In genomic region chr6:111712398-111712797, GRCh38 we compare ENCODE assay signal across 9 cellular contexts.
DNase-seq lines count a peak whose midpoint lies in the region; ATAC-seq and TF ChIP-seq lines count a peak whose summit lies in the region.
"Had no signal": no experiment of that assay in that cellular context is flagged by ENCODE, and none has a peak within 500 bp of the region (broad histone marks: within the 10 kb centered on the region; RNA-seq: fewer than 3 reads in every experiment).

No MANE protein-coding gene starts in this region.

- H3K36me3 ChIP-seq in parathyroid adenoma (ENCODE audit: control insufficient read depth, insufficient read depth, low read length): no peaks in the 10 kb centered on the region

- H3K36me3 Mint-ChIP-seq in activated CD4-positive, alpha-beta memory T cell treated with anti-CD3 and anti-CD28 coated beads, Interleukin-2, amount 10 ng/mL, durations not matched to agents 7 days and 5 days (ENCODE audit: low read depth): peaks cover 58% of the 10 kb centered on the region

- H3K4me1 ChIP-seq in parathyroid adenoma: peaks cover 15% of the 10 kb centered on the region

- H3K27ac Mint-ChIP-seq in activated CD4-positive, alpha-beta memory T cell treated with anti-CD3 and anti-CD28 coated beads, Interleukin-2, amount 10 ng/mL, durations not matched to agents 7 days and 5 days: peak overlapping the region; percentile 61

- no peaks in the 10 kb centered on the region for H3K27me3 ChIP-seq in parathyroid adenoma (ENCODE audit: control insufficient read depth, insufficient read depth, low read length)

- H3K4me2 ChIP-seq in parathyroid adenoma (ENCODE audit: low read length): no peak overlapping the region

- peak; percentile 82 for DNase-seq in EH (ENCODE audit: low read depth)
- no peak for DNase-seq in activated CD4-positive, alpha-beta memory T cell treated with anti-CD3 and anti-CD28 coated beads, Interleukin-2, amount 10 ng/mL, durations not matched to agents 7 days and 5 days
- peak; percentile 83 for DNase-seq in fibroblast of the aortic adventitia (ENCODE audit: low read depth)
- DNase-seq in SIG-M5 (lab: John Stamatoyannopoulos, UW): no peak
- DNase-seq in stimulated activated CD4-positive, alpha-beta T cell treated with anti-CD3 and anti-CD28 coated beads, Interleukin-2, amount 100 ng/mL, for 24 hours: no peak
- no peak for DNase-seq in RPMI8226
- DNase-seq: effector CD8-positive, alpha-beta T cell had no signal

- no peak overlapping the region for H3K9ac ChIP-seq in parathyroid adenoma

- POLR2A ChIA-PET in activated CD4-positive, alpha-beta memory T cell treated with anti-CD3 and anti-CD28 coated beads, Interleukin-2, amount 10 ng/mL, durations not matched to agents 7 days and 5 days (lab: Charles Lee): interaction anchor here (1.2 kb wide), 2 partner anchors 81 to 132 kb away, joined by 3 to 4 read pairs; no protein-coding TSS in a partner anchor

- TF ChIP-seq CTCF in fibroblast of the aortic adventitia (IDR thresholded peaks at IDR 0.05; ENCODE audit: insufficient read depth, low read length): no peak
- TF ChIP-seq CTCF in parathyroid adenoma (IDR thresholded peaks at IDR 0.05): no peak

- H3K4me1 Mint-ChIP-seq in activated CD4-positive, alpha-beta memory T cell treated with anti-CD3 and anti-CD28 coated beads, Interleukin-2, amount 10 ng/mL, durations not matched to agents 7 days and 5 days: peaks cover 65% of the 10 kb centered on the region

- H3K9me3 Mint-ChIP-seq in activated CD4-positive, alpha-beta memory T cell treated with anti-CD3 and anti-CD28 coated beads, Interleukin-2, amount 10 ng/mL, durations not matched to agents 7 days and 5 days: no peaks in the 10 kb centered on the region

- peak overlapping the region; percentile 4 for H3K27ac ChIP-seq in parathyroid adenoma

- no peaks in the 10 kb centered on the region for H3K27me3 Mint-ChIP-seq in activated CD4-positive, alpha-beta memory T cell treated with anti-CD3 and anti-CD28 coated beads, Interleukin-2, amount 10 ng/mL, durations not matched to agents 7 days and 5 days

- peak overlapping the region; percentile 19 for H2AFZ ChIP-seq in parathyroid adenoma

- no peaks in the 10 kb centered on the region for H3K79me2 ChIP-seq in parathyroid adenoma

- no peak for ATAC-seq in HG03139 (IDR thresholded peaks at IDR 0.05; ENCODE audit: unreplicated experiment)

- CTCF ChIA-PET in activated CD4-positive, alpha-beta memory T cell treated with anti-CD3 and anti-CD28 coated beads, Interleukin-2, amount 10 ng/mL, durations not matched to agents 7 days and 5 days (lab: Charles Lee): interaction anchor here (0.9 to 1.2 kb wide), 3 partner anchors 9 to 331 kb away, joined by 3 read pairs; no protein-coding TSS in a partner anchor

- H3K4me3 Mint-ChIP-seq in activated CD4-positive, alpha-beta memory T cell treated with anti-CD3 and anti-CD28 coated beads, Interleukin-2, amount 10 ng/mL, durations not matched to agents 7 days and 5 days: no peak overlapping the region

- H3K4me3 ChIP-seq in fibroblast of the aortic adventitia (ENCODE audit: low read depth, low read length) (no peak overlapping the region), parathyroid adenoma (ENCODE audit: low read depth, low read length) (no peak overlapping the region)

- no peaks in the 10 kb centered on the region for H3K9me3 ChIP-seq in parathyroid adenoma (ENCODE audit: control insufficient read depth, low read length)

Comparison
In these comparisons a context has a peak if more than half of its experiments do, and no peak if none do; other contexts are left out.
1. DNase-seq: peak in EH (single experiment) and fibroblast of the aortic adventitia (single experiment); none in activated CD4-positive, alpha-beta memory T cell treated with anti-CD3 and anti-CD28 coated beads, Interleukin-2, amount 10 ng/mL, durations not matched to agents 7 days and 5 days (single experiment), SIG-M5 (single experiment), stimulated activated CD4-positive, alpha-beta T cell treated with anti-CD3 and anti-CD28 coated beads, Interleukin-2, amount 100 ng/mL, for 24 hours (0 of 2) and RPMI8226 (single experiment).